Comparison of ENCODE assay signal across 1 cellular context in the genomic region with DNA sequence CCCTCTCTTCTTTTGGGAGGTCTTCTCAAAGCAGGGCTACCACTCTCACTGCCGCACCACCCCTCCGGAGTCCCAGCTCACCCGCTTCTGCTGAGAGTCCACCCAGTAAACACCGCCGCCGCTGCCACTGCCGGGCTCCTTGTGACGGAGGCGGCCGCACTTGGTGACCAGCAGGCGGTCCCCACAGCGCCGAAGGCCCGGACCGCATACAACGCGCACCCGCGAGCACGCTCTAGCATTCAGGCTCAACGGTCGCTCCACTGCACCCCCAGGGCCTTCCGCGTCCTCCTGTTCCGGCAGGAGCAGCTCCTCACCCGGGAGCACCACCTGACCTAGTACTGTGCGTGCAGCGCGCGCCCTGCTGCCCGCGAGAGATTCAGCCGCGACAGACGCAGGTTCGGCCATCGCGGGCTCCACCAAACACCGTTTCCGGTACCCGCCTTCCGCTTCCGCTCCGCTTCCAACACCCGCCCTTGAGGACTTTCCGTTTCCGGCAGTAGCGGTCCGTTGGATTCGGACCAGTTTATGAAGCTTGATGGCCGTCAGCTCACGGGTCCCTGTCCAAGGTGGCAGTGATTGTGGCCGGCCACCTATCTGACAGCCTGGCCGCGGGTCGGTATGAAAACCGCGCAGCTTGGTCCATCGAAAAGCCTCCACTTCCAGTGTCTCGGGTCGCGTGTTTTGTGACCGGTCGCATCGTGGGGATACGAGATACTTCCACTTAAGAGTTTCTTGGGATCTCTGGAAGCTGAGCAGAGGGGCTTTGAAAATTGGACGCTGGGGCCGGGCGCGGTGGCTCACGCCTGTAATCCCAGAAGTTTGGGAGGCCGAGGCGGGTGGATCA.
TF ChIP-seq lines count a peak whose summit lies in the region.

Gene EXOSC3 (minus strand): TSS at position 425 of the 844 bp plus-strand sequence. CDS start 20 bp downstream, at position 405.

TF ChIP-seq in HCT116, 20 proteins besides CTCF, POLR2A, EP300 and RAD21 (continued from another document):
- TF ChIP-seq ZNF274 (IDR thresholded peaks at IDR 0.05; ENCODE audit: low read depth, low read length) (no peak), JUND (IDR thresholded peaks at IDR 0.05) (no peak; the same call in 1 of the 2 replicates), POLR2AphosphoS5 (IDR thresholded peaks at IDR 0.05; ENCODE audit: low read depth, low read length) (peak; percentile 93), REST (IDR thresholded peaks at IDR 0.05; ENCODE audit: low read depth) (peak; percentile 70)
- TF ChIP-seq, protein P1, sequence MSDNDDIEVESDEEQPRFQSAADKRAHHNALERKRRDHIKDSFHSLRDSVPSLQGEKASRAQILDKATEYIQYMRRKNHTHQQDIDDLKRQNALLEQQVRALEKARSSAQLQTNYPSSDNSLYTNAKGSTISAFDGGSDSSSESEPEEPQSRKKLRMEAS (IDR thresholded peaks at IDR 0.05), result peak; percentile 85
- TF ChIP-seq, protein P2, sequence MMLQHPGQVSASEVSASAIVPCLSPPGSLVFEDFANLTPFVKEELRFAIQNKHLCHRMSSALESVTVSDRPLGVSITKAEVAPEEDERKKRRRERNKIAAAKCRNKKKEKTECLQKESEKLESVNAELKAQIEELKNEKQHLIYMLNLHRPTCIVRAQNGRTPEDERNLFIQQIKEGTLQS (IDR thresholded peaks at IDR 0.05), result no peak
